In the genomic region with DNA sequence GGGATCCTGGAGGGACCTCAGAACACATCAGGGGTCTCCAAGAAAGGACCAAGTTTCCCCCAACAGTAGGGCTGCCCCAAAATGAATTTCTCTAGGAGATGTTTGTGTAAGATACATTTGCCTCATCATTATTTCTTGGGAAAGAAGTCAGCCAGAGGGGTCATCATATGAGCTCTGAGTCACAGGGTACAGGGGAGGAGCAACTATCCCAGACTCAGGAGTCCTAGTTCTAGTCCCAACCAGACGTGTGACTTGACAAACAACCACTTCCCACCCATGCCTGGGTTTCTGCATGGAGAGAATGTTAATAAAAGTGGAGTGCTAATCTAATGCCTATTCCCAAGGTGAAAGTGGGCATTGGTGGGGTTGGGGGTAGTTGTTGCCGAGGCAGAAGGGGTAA, we compare ENCODE assay signal across 27 cellular contexts.
DNase-seq lines count a peak whose midpoint lies in the region; TF ChIP-seq lines count a peak whose summit lies in the region.
"Had no signal": no experiment of that assay in that cellular context is flagged by ENCODE, and none has a peak within 500 bp of the region (broad histone marks: within the 10 kb centered on the region; RNA-seq: fewer than 3 reads in every experiment).

No MANE protein-coding gene starts in this region.

- H3K4me1 Mint-ChIP-seq in MCF 10A (ENCODE audit: insufficient read depth, unreplicated experiment) = peaks cover 34% of the 10 kb centered on the region
- H3K4me1 Mint-ChIP-seq: natural killer cell; stimulated activated naive CD8-positive, alpha-beta T cell treated with anti-CD3 and anti-CD28 coated beads, Interleukin-15, amount 100 ng/mL, for 72 hours had no signal

- H3K4me2 ChIP-seq in MM.1S (ENCODE audit: low read depth, low read length) = no peak overlapping the region

- H3K9me3 Mint-ChIP-seq in MCF 10A (ENCODE audit: unreplicated experiment) = no peaks in the 10 kb centered on the region
- H3K9me3 Mint-ChIP-seq: brain; natural killer cell; stimulated activated naive CD8-positive, alpha-beta T cell treated with anti-CD3 and anti-CD28 coated beads, Interleukin-15, amount 100 ng/mL, for 72 hours had no signal

- POLR2A ChIA-PET in MCF 10A (lab: Yijun Ruan, JAX) = no interaction called here

- H3K4me1 ChIP-seq in MM.1S (ENCODE audit: low read length) = no peaks in the 10 kb centered on the region

- H4K20me1 ChIP-seq in MM.1S (ENCODE audit: insufficient read depth, low read length) = no peaks in the 10 kb centered on the region
- H4K20me1 ChIP-seq: BLaER1 treated with 17β-estradiol and CSF1 and Interleukin-3, amounts not matched to agents 10 nM and 100 nM had no signal

- DNase-seq in ELR (ENCODE audit: low read depth) (peak; percentile 14), MCF 10A (ENCODE audit: unreplicated experiment) (peak; percentile 70), fibroblast of villous mesenchyme (ENCODE audit: low read depth) (peak; percentile 72), stromal cell of bone marrow (ENCODE audit: low read depth) (peak; percentile 50), COLO668 (lab: John Stamatoyannopoulos, UW; ENCODE audit: unreplicated experiment) (no peak), germinal center (ENCODE audit: low spot score) (no peak), NCI-H2196 (lab: John Stamatoyannopoulos, UW; ENCODE audit: unreplicated experiment) (no peak), MM.1S (no peak)
- DNase-seq: activated CD4-positive, alpha-beta T cell treated with anti-CD3 and anti-CD28 coated beads for 48 hours; activated gamma-delta T cell treated with Interleukin-2 at 50 U/mL for 16 hours; activated T-cell treated with anti-CD3 and anti-CD28 coated beads, Interleukin-2, amount 50 U/mL, for 1 hour; COR-L47; DND-41; effector CD4-positive, alpha-beta T cell; Kasumi-1; natural killer cell; NCI-H1048; NCI-H2029 treated with DMSO at 0.1 percent for 48 hours; NCI-H2227 treated with DMSO at 0.1 percent for 48 hours; NCI-H69; SIG-M5; stimulated activated naive CD8-positive, alpha-beta T cell treated with anti-CD3 and anti-CD28 coated beads, Interleukin-15, amount 100 ng/mL, for 72 hours; transverse colon had no signal

- H3K4me3 ChIP-seq in fibroblast of villous mesenchyme (ENCODE audit: low read depth, low read length) (no peak overlapping the region), MM.1S (ENCODE audit: low read length) (no peak overlapping the region)
- H3K4me3 ChIP-seq: BLaER1 treated with 17β-estradiol and CSF1 and Interleukin-3, amounts not matched to agents 10 nM and 100 nM; GM12878; transverse colon had no signal

- TF ChIP-seq CTCF in MCF 10A (IDR thresholded peaks at IDR 0.05; ENCODE audit: unreplicated experiment) (no peak), fibroblast of villous mesenchyme (IDR thresholded peaks at IDR 0.05; ENCODE audit: insufficient read depth, low read depth, low read length) (no peak), MM.1S (IDR thresholded peaks at IDR 0.05; ENCODE audit: low read length) (no peak)

- H3K36me3 Mint-ChIP-seq in MCF 10A (ENCODE audit: insufficient read depth, unreplicated experiment) = no peaks in the 10 kb centered on the region
- H3K36me3 Mint-ChIP-seq: brain, natural killer cell had no signal

- CTCF ChIA-PET in MCF 10A (lab: Yijun Ruan, JAX) = interaction anchor here (1.4 to 2.5 kb wide), 2 partner anchors 55 to 145 kb away, joined by 5 to 11 read pairs; no protein-coding TSS in a partner anchor

- no peaks in the 10 kb centered on the region for H3K79me2 ChIP-seq in MM.1S (ENCODE audit: low read length)

- H3K9ac ChIP-seq in MM.1S (ENCODE audit: low read length) = no peak overlapping the region
- H3K9ac ChIP-seq: BLaER1 treated with 17β-estradiol and CSF1 and Interleukin-3, amounts not matched to agents 10 nM and 100 nM had no signal

- H3K27me3 Mint-ChIP-seq in MCF 10A (ENCODE audit: insufficient read depth, unreplicated experiment) = no peaks in the 10 kb centered on the region
- H3K27me3 Mint-ChIP-seq: stimulated activated naive CD8-positive, alpha-beta T cell treated with anti-CD3 and anti-CD28 coated beads, Interleukin-15, amount 100 ng/mL, for 72 hours had no signal

- H3F3A ChIP-seq in MM.1S (ENCODE audit: insufficient read depth, low read length) = no peaks in the 10 kb centered on the region

- no peaks in the 10 kb centered on the region for H3K27me3 ChIP-seq in MM.1S (replicated peaks; ENCODE audit: insufficient read depth, low read length)
- H3K27me3 ChIP-seq: BLaER1 treated with 17β-estradiol and CSF1 and Interleukin-3, amounts not matched to agents 10 nM and 100 nM; transverse colon had no signal

- H3K36me3 ChIP-seq in MM.1S (replicated peaks; ENCODE audit: insufficient read depth, low read length) = no peaks in the 10 kb centered on the region
- H3K36me3 ChIP-seq: BLaER1 treated with 17β-estradiol and CSF1 and Interleukin-3, amounts not matched to agents 10 nM and 100 nM; transverse colon had no signal

- H3K27ac ChIP-seq in MM.1S (ENCODE audit: low read length) = no peak overlapping the region
- H3K27ac ChIP-seq: BLaER1 treated with 17β-estradiol and CSF1 and Interleukin-3, amounts not matched to agents 10 nM and 100 nM; transverse colon; VCaP had no signal

- H3K27ac Mint-ChIP-seq in MCF 10A (ENCODE audit: low read depth, unreplicated experiment) = no peak overlapping the region
- H3K27ac Mint-ChIP-seq: brain; natural killer cell; stimulated activated naive CD8-positive, alpha-beta T cell treated with anti-CD3 and anti-CD28 coated beads, Interleukin-15, amount 100 ng/mL, for 72 hours had no signal

- no peaks in the 10 kb centered on the region for H3K9me3 ChIP-seq in MM.1S (replicated peaks; ENCODE audit: insufficient read depth, low read length)
- H3K9me3 ChIP-seq: BLaER1 treated with 17β-estradiol and CSF1 and Interleukin-3, amounts not matched to agents 10 nM and 100 nM; transverse colon had no signal

- no TSS peak for BruUV-seq in MCF 10A (replicated peaks; lab: Mats Ljungman, UMichigan)

- no peak overlapping the region for H3K4me3 Mint-ChIP-seq in MCF 10A (ENCODE audit: unreplicated experiment)
- H3K4me3 Mint-ChIP-seq: brain; natural killer cell; stimulated activated naive CD8-positive, alpha-beta T cell treated with anti-CD3 and anti-CD28 coated beads, Interleukin-15, amount 100 ng/mL, for 72 hours had no signal

- H2AFZ ChIP-seq in MM.1S (ENCODE audit: low read length) = no peak overlapping the region

- intact Hi-C loops in MCF 10A (cut with micrococcal nuclease) = loop anchor here (5.0 kb wide), 1 partner anchor 54 kb away; no protein-coding TSS in a partner anchor

- H3K9me2 ChIP-seq in MM.1S (replicated peaks; ENCODE audit: insufficient read depth, low read length) = no peaks in the 10 kb centered on the region

Comparison
In these comparisons a context has a peak if more than half of its experiments do, and no peak if none do; other contexts are left out.
1. DNase-seq: peak in ELR (single experiment), MCF 10A (single experiment), fibroblast of villous mesenchyme (single experiment) and stromal cell of bone marrow (single experiment); none in COLO668 (single experiment), germinal center (single experiment), NCI-H2196 (single experiment) and MM.1S (single experiment).